Comparison of ENCODE assay signal across 34 cellular contexts in genomic region chr16:10637337-10638037, GRCh38. TPM values are rescaled to one million over a fixed set of nuclear protein-coding genes. Genes with fewer than 3 reads are reported as not detected.
"Had no signal": no experiment of that assay in that cellular context is flagged by ENCODE, and none has a peak within 500 bp of the region (broad histone marks: within the 10 kb centered on the region; RNA-seq: fewer than 3 reads in every experiment).

No MANE protein-coding gene starts in this region.

- DNase-seq: activated CD4-positive, alpha-beta memory T cell treated with anti-CD3 and anti-CD28 coated beads for 36 hours; activated CD4-positive, alpha-beta T cell treated with anti-CD3 and anti-CD28 coated beads, Interleukin-2, amount 10 ng/mL, durations not matched to agents 24 days and 14 days; activated CD8-positive, alpha-beta memory T cell treated with anti-CD3 and anti-CD28 coated beads, Interleukin-2, amount 50 U/mL, for 4 hours; activated effector memory CD4-positive, alpha-beta T cell treated with anti-CD3 and anti-CD28 coated beads, Interleukin-2, amount 50 U/mL, for 16 hours; activated naive CD4-positive, alpha-beta T cell treated with anti-CD3 and anti-CD28 coated beads for 36 hours; activated naive CD8-positive, alpha-beta T cell treated with anti-CD3 and anti-CD28 coated beads for 36 hours; activated T-cell treated with anti-CD3 and anti-CD28 coated beads, Interleukin-2, amount 50 U/mL, for 1 hour; dorsolateral prefrontal cortex; effector memory CD4-positive, alpha-beta T cell; left cardiac atrium; naive B cell; nephron progenitor cell; ovary; stimulated activated CD4-positive, alpha-beta T cell treated with anti-CD3 and anti-CD28 coated beads, Interleukin-1b, Interleukin-23, amount 100 ng/mL, for 48 hours; stimulated activated CD4-positive, alpha-beta T cell treated with anti-CD3 and anti-CD28 coated beads, Interleukin-4, amount 100 ng/mL, for 4 hours; stimulated activated CD8-positive, alpha-beta memory T cell treated with anti-CD3 and anti-CD28 coated beads, Interleukin-4, amount 100 ng/mL, for 48 hours; stomach; thyroid gland; upper lobe of right lung had no signal

- H3K4me1 ChIP-seq: ascending aorta, prostate gland, thyroid gland, upper lobe of right lung had no signal

- H3K9me3 Mint-ChIP-seq: activated CD4-positive, alpha-beta memory T cell treated with anti-CD3 and anti-CD28 coated beads for 36 hours; activated CD4-positive, alpha-beta T cell treated with anti-CD3 and anti-CD28 coated beads, Interleukin-2, amount 10 ng/mL, durations not matched to agents 24 days and 14 days; activated naive CD4-positive, alpha-beta T cell treated with anti-CD3 and anti-CD28 coated beads for 36 hours; T-helper 2 cell treated with Interferon-gamma antibody and Interleukin-4, amounts not matched to agents 5 μg/mL and 100 μg/mL, for 36 hours had no signal

- H3K36me3 Mint-ChIP-seq: activated CD4-positive, alpha-beta memory T cell treated with anti-CD3 and anti-CD28 coated beads for 36 hours; activated naive CD8-positive, alpha-beta T cell treated with anti-CD3 and anti-CD28 coated beads for 36 hours; brain; mesothelial cell of epicardium; stimulated activated memory B cell treated with anti-CD40 and anti-IgM and Interleukin-4, amounts not matched to agents 10 μg/mL and 1 μg/mL and 100 μg/mL, for 72 hours had no signal

- H3K27ac ChIP-seq: ascending aorta, cardiac muscle cell, coronary artery, dorsolateral prefrontal cortex, ovary, prostate gland, stomach, thyroid gland, upper lobe of right lung, VCaP had no signal

- H3K36me3 ChIP-seq: ascending aorta, cardiac muscle cell, ovary, prostate gland, stomach, thyroid gland, upper lobe of right lung had no signal

- ATAC-seq: activated CD4-positive, CD25-positive, alpha-beta regulatory T cell treated with anti-CD3 and anti-CD28 coated beads, Interleukin-2, amount 50 U/mL, for 24 hours; left cardiac atrium; stimulated activated memory B cell treated with anti-CD40 and anti-IgM and Interleukin-4, amounts not matched to agents 10 μg/mL and 1 μg/mL and 100 μg/mL, for 72 hours; upper lobe of right lung had no signal

- H3K4me1 Mint-ChIP-seq: activated CD4-positive, alpha-beta T cell treated with anti-CD3 and anti-CD28 coated beads, Interleukin-2, amount 10 ng/mL, durations not matched to agents 24 days and 14 days; activated naive CD8-positive, alpha-beta T cell treated with anti-CD3 and anti-CD28 coated beads for 36 hours; mesothelial cell of epicardium; stimulated activated memory B cell treated with anti-CD40 and anti-IgM and Interleukin-4, amounts not matched to agents 10 μg/mL and 1 μg/mL and 100 μg/mL, for 72 hours had no signal

- H3K4me3 Mint-ChIP-seq: activated CD4-positive, alpha-beta memory T cell treated with anti-CD3 and anti-CD28 coated beads for 36 hours; activated CD4-positive, alpha-beta T cell treated with anti-CD3 and anti-CD28 coated beads, Interleukin-2, amount 10 ng/mL, durations not matched to agents 24 days and 14 days; activated naive CD4-positive, alpha-beta T cell treated with anti-CD3 and anti-CD28 coated beads for 36 hours; activated naive CD8-positive, alpha-beta T cell treated with anti-CD3 and anti-CD28 coated beads for 36 hours; activated T-helper 1 cell treated with anti-CD3 and anti-CD28 coated beads, Interleukin-12 subunit alpha, Interleukin-12 subunit beta, Interleukin-2, Interleukin-4 antibody, amounts not matched to agents 30 ng/mL and 10 ng/mL and 1 ng/mL, durations not matched to agents 14 hours and 24 hours and 36 hours; brain; mesothelial cell of epicardium; naive B cell; nephron progenitor cell; stimulated activated memory B cell treated with anti-CD40 and anti-IgM and Interleukin-4, amounts not matched to agents 10 μg/mL and 1 μg/mL and 100 μg/mL, for 72 hours; T-helper 2 cell treated with Interferon-gamma antibody and Interleukin-4, amounts not matched to agents 5 μg/mL and 100 μg/mL, for 36 hours had no signal

- H3K27me3 ChIP-seq: ascending aorta, cardiac muscle cell, dorsolateral prefrontal cortex, ovary, thyroid gland, upper lobe of right lung had no signal

- H3K27ac Mint-ChIP-seq: activated CD4-positive, alpha-beta memory T cell treated with anti-CD3 and anti-CD28 coated beads for 36 hours; activated CD4-positive, alpha-beta T cell treated with anti-CD3 and anti-CD28 coated beads, Interleukin-2, amount 10 ng/mL, durations not matched to agents 24 days and 14 days; activated naive CD4-positive, alpha-beta T cell treated with anti-CD3 and anti-CD28 coated beads for 36 hours; activated naive CD8-positive, alpha-beta T cell treated with anti-CD3 and anti-CD28 coated beads for 36 hours; activated T-helper 1 cell treated with anti-CD3 and anti-CD28 coated beads, Interleukin-12 subunit alpha, Interleukin-12 subunit beta, Interleukin-2, Interleukin-4 antibody, amounts not matched to agents 30 ng/mL and 10 ng/mL and 1 ng/mL, durations not matched to agents 14 hours and 24 hours and 36 hours; brain; mesothelial cell of epicardium; nephron progenitor cell; stimulated activated memory B cell treated with anti-CD40 and anti-IgM and Interleukin-4, amounts not matched to agents 10 μg/mL and 1 μg/mL and 100 μg/mL, for 72 hours; T-helper 2 cell treated with Interferon-gamma antibody and Interleukin-4, amounts not matched to agents 5 μg/mL and 100 μg/mL, for 36 hours had no signal

- H3K9me3 ChIP-seq: ascending aorta, ovary, prostate gland, thyroid gland, upper lobe of right lung had no signal

- H3K4me2 ChIP-seq: smooth muscle cell had no signal

- H3K4me3 ChIP-seq: ascending aorta, cardiac muscle cell, coronary artery, dorsolateral prefrontal cortex, ovary, prostate gland, smooth muscle cell, stomach, thyroid gland, upper lobe of right lung had no signal

RNA-seq across cellular contexts. Expression of gene EMP2, which starts 57.1 kb away (rescaled TPM):
- total RNA-seq: activated CD4-positive, alpha-beta memory T cell treated with anti-CD3 and anti-CD28 coated beads for 36 hours; activated CD4-positive, alpha-beta T cell treated with anti-CD3 and anti-CD28 coated beads, Interleukin-2, amount 10 ng/mL, durations not matched to agents 24 days and 14 days; activated CD8-positive, alpha-beta memory T cell treated with anti-CD3 and anti-CD28 coated beads for 36 hours; activated naive CD4-positive, alpha-beta T cell treated with anti-CD3 and anti-CD28 coated beads for 36 hours; activated naive CD8-positive, alpha-beta T cell treated with anti-CD3 and anti-CD28 coated beads for 36 hours; activated T-helper 1 cell treated with anti-CD3 and anti-CD28 coated beads, Interleukin-12 subunit alpha, Interleukin-12 subunit beta, Interleukin-2, Interleukin-4 antibody, amounts not matched to agents 30 ng/mL and 10 ng/mL and 1 ng/mL, durations not matched to agents 14 hours and 24 hours and 36 hours had no signal

RNA-seq across cellular contexts. Expression of gene TEKT5, which starts 57.2 kb away (rescaled TPM):
- total RNA-seq: activated CD4-positive, alpha-beta T cell treated with anti-CD3 and anti-CD28 coated beads, Interleukin-2, amount 10 ng/mL, durations not matched to agents 24 days and 14 days; activated CD8-positive, alpha-beta memory T cell treated with anti-CD3 and anti-CD28 coated beads for 36 hours; activated naive CD8-positive, alpha-beta T cell treated with anti-CD3 and anti-CD28 coated beads for 36 hours; activated T-helper 1 cell treated with anti-CD3 and anti-CD28 coated beads, Interleukin-12 subunit alpha, Interleukin-12 subunit beta, Interleukin-2, Interleukin-4 antibody, amounts not matched to agents 30 ng/mL and 10 ng/mL and 1 ng/mL, durations not matched to agents 14 hours and 24 hours and 36 hours; ascending aorta; cerebellum; epithelial cell of proximal tubule; smooth muscle cell; upper lobe of right lung had no signal
- polyA plus RNA-seq: smooth muscle cell had no signal
